15 cellular contexts compared by ENCODE assay signal in genomic region chr16:3138342-3138741, GRCh38. TPM values are rescaled to one million over a fixed set of nuclear protein-coding genes. Genes with fewer than 3 reads are reported as not detected.
DNase-seq lines count a peak whose midpoint lies in the region; ATAC-seq and TF ChIP-seq lines count a peak whose summit lies in the region.
"Had no signal": no experiment of that assay in that cellular context is flagged by ENCODE, and none has a peak within 500 bp of the region (broad histone marks: within the 10 kb centered on the region; RNA-seq: fewer than 3 reads in every experiment).

No MANE protein-coding gene starts in this region.

- H3K9me3 Mint-ChIP-seq in neural crest cell, result no peaks in the 10 kb centered on the region
- H3K9me3 Mint-ChIP-seq: CD8-positive, alpha-beta T cell; H9 had no signal

- DNase-seq in left cardiac atrium, result peak; percentile 14
- DNase-seq in heart right ventricle, result no peak
- peak; percentile 20 for DNase-seq in glomerular visceral epithelial cell (ENCODE audit: extremely low spot score)
- DNase-seq in neural crest cell (ENCODE audit: low read depth, low spot score), result no peak
- DNase-seq in midbrain (lab: John Stamatoyannopoulos, UW), result no peak
- DNase-seq in AG20443 (ENCODE audit: low spot score), result no peak
- DNase-seq: CD8-positive, alpha-beta T cell; COR-L47; DND-41; GDM1; GOT3; H9 had no signal

- H3K4me3 ChIP-seq in heart right ventricle, result no peak overlapping the region

- H3K36me3 ChIP-seq in heart right ventricle, result peaks cover 0 to 67% (median 27%) of the 10 kb centered on the region in 9 donors

- H3K27me3 ChIP-seq in heart right ventricle, result no peaks in the 10 kb centered on the region

- peaks cover 3 to 31% (median 22%) of the 10 kb centered on the region in 9 donors for H3K4me1 ChIP-seq in heart right ventricle

- H3K27me3 Mint-ChIP-seq in neural crest cell (ENCODE audit: low read depth), result no peaks in the 10 kb centered on the region

- H3K4me1 Mint-ChIP-seq in neural crest cell, result peaks cover 23% of the 10 kb centered on the region

- WGBS in heart right ventricle, 2 donors, result 88 to 90% methylated on average over 21 of the region's 21 CpGs

- H3K9me3 ChIP-seq in heart right ventricle, result no peaks in the 10 kb centered on the region

- no peak overlapping the region for H3K27ac Mint-ChIP-seq in neural crest cell (ENCODE audit: unreplicated experiment)
- H3K27ac Mint-ChIP-seq: CD8-positive, alpha-beta T cell had no signal

- H3K4me3 Mint-ChIP-seq in neural crest cell, result peak overlapping the region; percentile 85
- H3K4me3 Mint-ChIP-seq: CD8-positive, alpha-beta T cell had no signal

- peaks cover 5% of the 10 kb centered on the region for H3K36me3 Mint-ChIP-seq in neural crest cell (ENCODE audit: low read depth)

- intact Hi-C loops in left cardiac atrium (cut with DNase I), result no loop called here
- intact Hi-C loops in heart right ventricle (cut with DNase I), result no loop called here

- TF ChIP-seq CTCF in heart right ventricle (IDR thresholded peaks at IDR 0.05), result no peak
- no peak for TF ChIP-seq CTCF in neural crest cell (conservative IDR thresholded peaks at IDR 0.05)

- no peak for ATAC-seq in left cardiac atrium
- ATAC-seq in heart right ventricle, result no peak
- no peak for ATAC-seq in HG02763 (IDR thresholded peaks at IDR 0.05; ENCODE audit: unreplicated experiment)
- ATAC-seq: CD8-positive, alpha-beta T cell had no signal

- no peak overlapping the region for H3K27ac ChIP-seq in heart right ventricle
- H3K27ac ChIP-seq: C4-2B had no signal

RNA-seq across cellular contexts. Expression of gene ZNF213, which starts 3.5 kb away (rescaled TPM):
- total RNA-seq in left cardiac atrium (1 to 10 TPM; 6.5 to 6.7 TPM), heart right ventricle (1 to 10 TPM; 5.9 to 9.2 (median 7.7) TPM), neural crest cell (14.9 and 15.9 TPM in 2 replicates)
- polyA plus RNA-seq in heart right ventricle, result 10 to 100 TPM in 1 of 2 donors, 1 to 10 TPM in 1; 6.9 to 10.1 TPM

RNA-seq across cellular contexts. Expression of gene ZNF205, which starts 26.0 kb away (rescaled TPM):
- total RNA-seq in left cardiac atrium, result 1 to 10 TPM; 7.0 to 7.2 TPM
- total RNA-seq in heart right ventricle, result 1 to 10 TPM; 5.8 to 9.0 (median 7.6) TPM
- polyA plus RNA-seq in heart right ventricle, result 10 to 100 TPM; 13.8 to 26.9 TPM
- 19.7 and 21.1 TPM in 2 replicates for total RNA-seq in neural crest cell
- total RNA-seq: CD8-positive, alpha-beta T cell had no signal

RNA-seq across cellular contexts. Expression of gene ZSCAN10, which starts 39.2 kb away (rescaled TPM):
- total RNA-seq in left cardiac atrium, result not detected
- not detected for total RNA-seq in heart right ventricle
- polyA plus RNA-seq in heart right ventricle, result under 1 TPM; 0.01 to 0.07 TPM
- total RNA-seq in neural crest cell, result not detected in 2 replicates
- total RNA-seq: HT-29 had no signal

RNA-seq across cellular contexts. Expression of gene OR1F1, which starts 49.7 kb away (rescaled TPM):
- total RNA-seq in left cardiac atrium (not detected), heart right ventricle (not detected), neural crest cell (0.35 TPM in 1 of 2 replicates, not detected in the other)
- polyA plus RNA-seq in heart right ventricle, result not detected
- total RNA-seq: CD8-positive, alpha-beta T cell; H9; HT-29 had no signal

Comparison
In these comparisons a context has a peak if more than half of its experiments do, and no peak if none do; other contexts are left out.
1. DNase-seq: peak in left cardiac atrium (single experiment) and glomerular visceral epithelial cell (single experiment); none in heart right ventricle (0 of 2), neural crest cell (single experiment), midbrain (single experiment) and AG20443 (single experiment).